In genomic region chr14:71148627-71149026, GRCh38 we compare ENCODE assay signal across 25 cellular contexts.
A peak's percentile ranks its signal among the peaks of the same experiment; 100 is the strongest.
DNase-seq lines count a peak whose midpoint lies in the region; ATAC-seq, FAIRE-seq and TF ChIP-seq lines count a peak whose summit lies in the region.
"Had no signal": no experiment of that assay in that cellular context is flagged by ENCODE, and none has a peak within 500 bp of the region (broad histone marks: within the 10 kb centered on the region; RNA-seq: fewer than 3 reads in every experiment).

No MANE protein-coding gene starts in this region.

- H3K36me3 ChIP-seq in KOPT-K1 (ENCODE audit: insufficient read depth, low read length) (no peaks in the 10 kb centered on the region), astrocyte (ENCODE audit: insufficient read depth, low read length) (no peaks in the 10 kb centered on the region), heart right ventricle (no peaks in the 10 kb centered on the region)
- no peaks in the 10 kb centered on the region for H3K36me3 ChIP-seq in CD4-positive, alpha-beta memory T cell (ENCODE audit: insufficient read depth, low read length)

- H3K9me3 Mint-ChIP-seq in activated T-cell treated with anti-CD3 and anti-CD28 coated beads, Interleukin-2, amount 50 U/mL, for 24 hours: peaks cover 24% of the 10 kb centered on the region
- peaks cover 24% of the 10 kb centered on the region for H3K9me3 Mint-ChIP-seq in activated CD8-positive, alpha-beta T cell treated with anti-CD3 and anti-CD28 coated beads for 36 hours
- peaks cover 20% of the 10 kb centered on the region for H3K9me3 Mint-ChIP-seq in astrocyte (ENCODE audit: unreplicated experiment)
- peaks cover 0 to 37% (median 26%) of the 10 kb centered on the region in 8 donors for H3K9me3 Mint-ChIP-seq in CD4-positive, alpha-beta memory T cell

- H4K20me1 ChIP-seq in astrocyte (ENCODE audit: insufficient read depth, low read length): no peaks in the 10 kb centered on the region

- no peak for DNase-seq in activated T-cell treated with anti-CD3 and anti-CD28 coated beads, Interleukin-2, amount 50 U/mL, for 24 hours
- DNase-seq in activated T-cell treated with anti-CD3 and anti-CD28 coated beads, Interleukin-2, amount 50 U/mL, for 48 hours: no peak
- no peak for DNase-seq in activated CD8-positive, alpha-beta T cell treated with anti-CD3 and anti-CD28 coated beads for 36 hours
- no peak for DNase-seq in astrocyte (ENCODE audit: low read depth)
- no peak for DNase-seq in CD4-positive, alpha-beta memory T cell
- no peak for DNase-seq in heart right ventricle
- DNase-seq: CD4-positive, CD25-positive, alpha-beta regulatory T cell; DMS53; H9; HFFc6; IMR-90; NCI-H1694; NCI-H2081; NCI-H2227 treated with DMSO at 0.1 percent for 48 hours; NCI-H524; NCI-H748 treated with DMSO at 0.1 percent for 48 hours; SIG-M5; SK-N-SH; SW 1271 had no signal

- H3K4me3 Mint-ChIP-seq in activated T-cell treated with anti-CD3 and anti-CD28 coated beads, Interleukin-2, amount 50 U/mL, for 24 hours: no peak overlapping the region
- H3K4me3 Mint-ChIP-seq in activated CD8-positive, alpha-beta T cell treated with anti-CD3 and anti-CD28 coated beads for 36 hours: no peak overlapping the region
- H3K4me3 Mint-ChIP-seq in astrocyte (ENCODE audit: unreplicated experiment): no peak overlapping the region
- no peak overlapping the region for H3K4me3 Mint-ChIP-seq in CD4-positive, alpha-beta memory T cell
- H3K4me3 Mint-ChIP-seq: CD4-positive, CD25-positive, alpha-beta regulatory T cell; GM23338; H9; HFFc6 had no signal

- POLR2A ChIA-PET in activated CD8-positive, alpha-beta T cell treated with anti-CD3 and anti-CD28 coated beads for 36 hours (lab: Charles Lee): no interaction called here
- POLR2A ChIA-PET in CD4-positive, alpha-beta memory T cell (lab: Charles Lee; ENCODE audit: partially characterized antibody): no interaction called here

- no peak for FAIRE-seq in astrocyte (lab: Jason Lieb, UNC)
- FAIRE-seq: G401.6, RCC 7860 had no signal

- no peak overlapping the region for H3K4me2 ChIP-seq in astrocyte (ENCODE audit: low read length)
- H3K4me2 ChIP-seq: GM23338, KMS-11, SK-N-SH had no signal

- H2AFZ ChIP-seq in astrocyte (ENCODE audit: low read depth, low read length): peak overlapping the region; percentile 37
- H2AFZ ChIP-seq: GM23338 had no signal

- no peaks in the 10 kb centered on the region for H3K27me3 Mint-ChIP-seq in activated T-cell treated with anti-CD3 and anti-CD28 coated beads, Interleukin-2, amount 50 U/mL, for 24 hours
- H3K27me3 Mint-ChIP-seq in activated CD8-positive, alpha-beta T cell treated with anti-CD3 and anti-CD28 coated beads for 36 hours: no peaks in the 10 kb centered on the region
- H3K27me3 Mint-ChIP-seq in astrocyte (ENCODE audit: low read depth, unreplicated experiment): no peaks in the 10 kb centered on the region
- H3K27me3 Mint-ChIP-seq in CD4-positive, alpha-beta memory T cell: no peaks in the 10 kb centered on the region
- H3K27me3 Mint-ChIP-seq: CD4-positive, CD25-positive, alpha-beta regulatory T cell had no signal

- H3K9ac ChIP-seq in astrocyte (ENCODE audit: low read length): no peak overlapping the region
- H3K9ac ChIP-seq: KMS-11, SK-N-SH had no signal

- peaks cover 11% of the 10 kb centered on the region for H3K4me1 Mint-ChIP-seq in activated T-cell treated with anti-CD3 and anti-CD28 coated beads, Interleukin-2, amount 50 U/mL, for 24 hours (ENCODE audit: low read depth)
- peaks cover 16% of the 10 kb centered on the region for H3K4me1 Mint-ChIP-seq in activated CD8-positive, alpha-beta T cell treated with anti-CD3 and anti-CD28 coated beads for 36 hours (ENCODE audit: low read depth)
- peaks cover 4% of the 10 kb centered on the region for H3K4me1 Mint-ChIP-seq in astrocyte (ENCODE audit: low read depth, unreplicated experiment)
- peaks cover under 1 to 2% (median 2%) of the 10 kb centered on the region in 4 donors for H3K4me1 Mint-ChIP-seq in CD4-positive, alpha-beta memory T cell

- intact Hi-C loops in activated CD8-positive, alpha-beta T cell treated with anti-CD3 and anti-CD28 coated beads for 36 hours (cut with micrococcal nuclease): no loop called here
- intact Hi-C loops in CD4-positive, alpha-beta memory T cell (cut with micrococcal nuclease): no loop called here
- intact Hi-C loops in heart right ventricle (cut with DNase I): loop anchor here in 1 of 10 donors (10.0 kb wide), 1 partner anchor 706 kb away; no protein-coding TSS in a partner anchor

- CTCF ChIA-PET in activated CD8-positive, alpha-beta T cell treated with anti-CD3 and anti-CD28 coated beads for 36 hours (lab: Charles Lee): no interaction called here
- CTCF ChIA-PET in CD4-positive, alpha-beta memory T cell (lab: Charles Lee; ENCODE audit: partially characterized antibody): no interaction called here

- H3K27me3 ChIP-seq in astrocyte (ENCODE audit: insufficient read depth, low read length) (no peaks in the 10 kb centered on the region), heart right ventricle (no peaks in the 10 kb centered on the region)
- no peaks in the 10 kb centered on the region for H3K27me3 ChIP-seq in CD4-positive, alpha-beta memory T cell (ENCODE audit: insufficient read depth, low read length)

- WGBS in heart right ventricle, 2 donors: 86 to 88% methylated on average over 3 of the region's 3 CpGs

- no peaks in the 10 kb centered on the region for H3K36me3 Mint-ChIP-seq in activated T-cell treated with anti-CD3 and anti-CD28 coated beads, Interleukin-2, amount 50 U/mL, for 24 hours (ENCODE audit: low read depth)
- H3K36me3 Mint-ChIP-seq in activated CD8-positive, alpha-beta T cell treated with anti-CD3 and anti-CD28 coated beads for 36 hours (ENCODE audit: low read depth): peaks cover 14% of the 10 kb centered on the region
- H3K36me3 Mint-ChIP-seq in astrocyte (ENCODE audit: low read depth, unreplicated experiment): peaks cover 2% of the 10 kb centered on the region
- H3K36me3 Mint-ChIP-seq in CD4-positive, alpha-beta memory T cell: peaks cover 6 to 8% of the 10 kb centered on the region in 2 donors
- H3K36me3 Mint-ChIP-seq: CD4-positive, CD25-positive, alpha-beta regulatory T cell had no signal

- ATAC-seq in activated CD8-positive, alpha-beta T cell treated with anti-CD3 and anti-CD28 coated beads for 36 hours: peak; percentile 47
- no peak for ATAC-seq in HG03565 (IDR thresholded peaks at IDR 0.05; ENCODE audit: unreplicated experiment)
- ATAC-seq in heart right ventricle: no peak
- ATAC-seq: GM23338 had no signal

- H3K27ac ChIP-seq in KOPT-K1 (ENCODE audit: low read depth, low read length, poor library complexity, severe bottlenecking): peak overlapping the region; percentile 53
- H3K27ac ChIP-seq in astrocyte (ENCODE audit: low read depth, low read length): no peak overlapping the region
- H3K27ac ChIP-seq in CD4-positive, alpha-beta memory T cell (ENCODE audit: low read depth, low read length): no peak overlapping the region
- no peak overlapping the region for H3K27ac ChIP-seq in heart right ventricle
- H3K27ac ChIP-seq: KMS-11 had no signal

- H3K9me3 ChIP-seq in KOPT-K1 (ENCODE audit: insufficient read depth, low read length, poor library complexity, severe bottlenecking) (peaks cover 27% of the 10 kb centered on the region), astrocyte (ENCODE audit: insufficient read depth, low read depth, low read length) (peaks cover 4% of the 10 kb centered on the region), heart right ventricle (peaks cover 0 to 31% (median 11%) of the 10 kb centered on the region in 11 donors)
- H3K9me3 ChIP-seq in CD4-positive, alpha-beta memory T cell (ENCODE audit: control insufficient read depth in 1 of 2, low read length in 2 of 2): peaks cover 0 to 3% of the 10 kb centered on the region in 2 donors
- H3K9me3 ChIP-seq: SK-N-SH had no signal

- H3K4me1 ChIP-seq in astrocyte (ENCODE audit: insufficient read depth, low read length) (peaks cover 2% of the 10 kb centered on the region), heart right ventricle (peaks cover 0 to 6% (median 0%) of the 10 kb centered on the region in 9 donors)
- peaks cover 2% of the 10 kb centered on the region for H3K4me1 ChIP-seq in CD4-positive, alpha-beta memory T cell (ENCODE audit: insufficient read depth, low read length)

- peak overlapping the region; percentile 37 for H3K27ac Mint-ChIP-seq in activated T-cell treated with anti-CD3 and anti-CD28 coated beads, Interleukin-2, amount 50 U/mL, for 24 hours
- no peak overlapping the region for H3K27ac Mint-ChIP-seq in activated CD8-positive, alpha-beta T cell treated with anti-CD3 and anti-CD28 coated beads for 36 hours
- H3K27ac Mint-ChIP-seq in astrocyte (ENCODE audit: unreplicated experiment): no peak overlapping the region
- H3K27ac Mint-ChIP-seq in CD4-positive, alpha-beta memory T cell: peak overlapping the region in 1 of 7 donors; percentile 33
- H3K27ac Mint-ChIP-seq: GM23338, H9, HFFc6 had no signal

- no peak for TF ChIP-seq CTCF in activated CD8-positive, alpha-beta T cell treated with anti-CD3 and anti-CD28 coated beads for 36 hours (IDR thresholded peaks at IDR 0.05)
- TF ChIP-seq CTCF in astrocyte (IDR thresholded peaks at IDR 0.05; ENCODE audit: insufficient read depth, low read depth, low read length): no peak
- TF ChIP-seq CTCF in heart right ventricle (IDR thresholded peaks at IDR 0.05): no peak

- H3K4me3 ChIP-seq in astrocyte (ENCODE audit: insufficient read depth, low read depth, low read length) (no peak overlapping the region), heart right ventricle (no peak overlapping the region)
- no peak overlapping the region for H3K4me3 ChIP-seq in CD4-positive, alpha-beta memory T cell (ENCODE audit: low read length in 2 of 2)
- H3K4me3 ChIP-seq: GM23338 had no signal

- H3K79me2 ChIP-seq in astrocyte (ENCODE audit: insufficient read depth, low read length): no peaks in the 10 kb centered on the region
